In the genomic region with DNA sequence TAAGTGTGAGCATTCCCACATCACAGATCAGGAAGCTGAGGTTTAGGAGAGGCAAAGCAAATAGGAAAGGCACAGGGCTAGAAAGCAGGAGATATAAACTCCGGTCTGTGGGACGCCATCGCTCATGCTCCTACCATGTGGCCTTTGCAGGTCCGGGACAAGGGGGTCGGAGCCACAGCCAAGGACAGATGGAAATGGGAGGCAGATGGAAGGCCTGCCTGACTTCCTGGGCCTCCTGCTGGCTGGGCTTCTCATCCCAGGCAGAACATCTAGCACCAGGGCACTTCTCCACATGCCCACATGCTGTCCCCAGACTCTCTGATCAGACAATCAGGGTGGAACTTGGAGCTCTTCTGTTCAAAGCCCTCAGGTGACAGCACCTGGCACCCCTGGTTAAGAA, we compare ENCODE assay signal across 18 cellular contexts.
A peak's percentile ranks its signal among the peaks of the same experiment; 100 is the strongest.
DNase-seq lines count a peak whose midpoint lies in the region; TF ChIP-seq lines count a peak whose summit lies in the region.
"Had no signal": no experiment of that assay in that cellular context is flagged by ENCODE, and none has a peak within 500 bp of the region (broad histone marks: within the 10 kb centered on the region; RNA-seq: fewer than 3 reads in every experiment).

No MANE protein-coding gene starts in this region.

- CTCF ChIA-PET in AG04449 (lab: Yijun Ruan, JAX), result interaction anchor here (1.1 to 1.8 kb wide), 5 partner anchors 10 to 142 kb away, joined by 3 to 6 read pairs (median 4); no protein-coding TSS in a partner anchor

- DNase-seq in T-helper 1 cell, result no peak
- no peak for DNase-seq in AG04449 (ENCODE audit: low read depth, low spot score)
- DNase-seq in NCI-H446 treated with DMSO at 0.1 percent for 48 hours (lab: John Stamatoyannopoulos, UW), result peak; percentile 17
- peak; percentile 72 for DNase-seq in cerebellar cortex (ENCODE audit: low spot score)
- DNase-seq in AG08396 (ENCODE audit: low spot score), result no peak
- no peak for DNase-seq in AG20443 (ENCODE audit: low spot score)
- no peak for DNase-seq in NCI-H226
- DNase-seq: CD8-positive, alpha-beta memory T cell; colonic mucosa; EL; foreskin melanocyte; NCI-H1092 treated with DMSO at 0.1 percent for 48 hours; stimulated activated CD4-positive, alpha-beta T cell treated with anti-CD3 and anti-CD28 coated beads, Interleukin-15, amount 100 ng/mL, for 24 hours; stomach; SW 1271 had no signal

- no peak overlapping the region for H3K4me3 ChIP-seq in AG04449 (ENCODE audit: low read depth, low read length)
- H3K4me3 ChIP-seq: colonic mucosa, neural progenitor cell, stomach had no signal

- TF ChIP-seq CTCF in AG04449 (IDR thresholded peaks at IDR 0.05; ENCODE audit: insufficient read depth, low read length, missing control alignments), result peak; percentile 29

- peak overlapping the region; percentile 69 for H3K4me3 Mint-ChIP-seq in T-helper 1 cell treated with Interleukin-12 subunit alpha and Interleukin-12 subunit beta and Interleukin-4 antibody, amounts not matched to agents 30 μg/mL and 1 μg/mL, for 36 hours
- H3K4me3 Mint-ChIP-seq: mesothelial cell of epicardium, neural progenitor cell had no signal

- peaks cover 76% of the 10 kb centered on the region for H3K4me1 Mint-ChIP-seq in T-helper 1 cell treated with Interleukin-12 subunit alpha and Interleukin-12 subunit beta and Interleukin-4 antibody, amounts not matched to agents 30 μg/mL and 1 μg/mL, for 36 hours (ENCODE audit: low read depth)

- no peak overlapping the region for H3K27ac Mint-ChIP-seq in T-helper 1 cell treated with Interleukin-12 subunit alpha and Interleukin-12 subunit beta and Interleukin-4 antibody, amounts not matched to agents 30 μg/mL and 1 μg/mL, for 36 hours
- H3K27ac Mint-ChIP-seq: mesothelial cell of epicardium, neural progenitor cell had no signal

- no peaks in the 10 kb centered on the region for H3K9me3 Mint-ChIP-seq in T-helper 1 cell treated with Interleukin-12 subunit alpha and Interleukin-12 subunit beta and Interleukin-4 antibody, amounts not matched to agents 30 μg/mL and 1 μg/mL, for 36 hours
- H3K9me3 Mint-ChIP-seq: CD8-positive, alpha-beta memory T cell; mesothelial cell of epicardium; neural progenitor cell had no signal

- H3K27me3 Mint-ChIP-seq in T-helper 1 cell treated with Interleukin-12 subunit alpha and Interleukin-12 subunit beta and Interleukin-4 antibody, amounts not matched to agents 30 μg/mL and 1 μg/mL, for 36 hours (ENCODE audit: low read depth), result no peaks in the 10 kb centered on the region
- H3K27me3 Mint-ChIP-seq: CD8-positive, alpha-beta memory T cell had no signal

- POLR2A ChIA-PET in AG04449 (lab: Yijun Ruan, JAX), result no interaction called here

- peaks cover 26% of the 10 kb centered on the region for H3K36me3 Mint-ChIP-seq in T-helper 1 cell treated with Interleukin-12 subunit alpha and Interleukin-12 subunit beta and Interleukin-4 antibody, amounts not matched to agents 30 μg/mL and 1 μg/mL, for 36 hours (ENCODE audit: low read depth)
- H3K36me3 Mint-ChIP-seq: mesothelial cell of epicardium, neural progenitor cell had no signal

Comparison
In these comparisons a context has a peak if more than half of its experiments do, and no peak if none do; other contexts are left out.
1. DNase-seq: peak in NCI-H446 treated with DMSO at 0.1 percent for 48 hours (single experiment) and cerebellar cortex (single experiment); none in T-helper 1 cell (0 of 5), AG04449 (single experiment), AG08396 (single experiment), AG20443 (single experiment) and NCI-H226 (single experiment).